ENCODE assay signal across 12 cellular contexts in the genomic region with DNA sequence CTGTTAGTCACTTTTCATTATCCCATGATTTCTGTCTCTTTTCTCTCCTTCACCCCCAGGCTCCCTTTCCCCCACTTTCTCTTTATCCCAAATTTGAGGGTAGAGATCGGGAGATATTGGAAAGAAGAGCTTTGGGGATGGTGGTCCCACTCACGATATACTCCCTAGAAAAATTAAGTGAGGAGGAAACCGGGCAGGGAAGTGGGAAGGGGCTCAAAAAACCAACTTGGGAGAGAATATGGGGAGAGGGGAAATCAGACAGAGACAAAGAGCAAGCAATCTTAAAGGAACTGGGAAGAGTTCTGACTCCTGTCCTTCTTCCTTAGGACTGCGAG. TPM values are rescaled to one million over a fixed set of nuclear protein-coding genes. Genes with fewer than 3 reads are reported as not detected.
A peak's percentile ranks its signal among the peaks of the same experiment; 100 is the strongest.
DNase-seq lines count a peak whose midpoint lies in the region; ATAC-seq and TF ChIP-seq lines count a peak whose summit lies in the region.
"Had no signal": no experiment of that assay in that cellular context is flagged by ENCODE, and none has a peak within 500 bp of the region (broad histone marks: within the 10 kb centered on the region; RNA-seq: fewer than 3 reads in every experiment).

No MANE protein-coding gene starts in this region.

- H3K36me3 ChIP-seq in GM23338 (ENCODE audit: insufficient read depth) (no peaks in the 10 kb centered on the region), trophoblast cell (ENCODE audit: control insufficient read depth in 1 of 2, insufficient read depth in 2 of 2, low read length in 2 of 2) (no peaks in the 10 kb centered on the region)

- no peak overlapping the region for H3K14ac ChIP-seq in trophoblast cell (ENCODE audit: low read length)

- H4K8ac ChIP-seq in trophoblast cell (ENCODE audit: low read depth, low read length), result no peak overlapping the region

- no peaks in the 10 kb centered on the region for H3K36me3 Mint-ChIP-seq in GM23338 (ENCODE audit: low read depth)
- H3K36me3 Mint-ChIP-seq in effector memory CD8-positive, alpha-beta T cell (ENCODE audit: insufficient read depth), result no peaks in the 10 kb centered on the region
- no peaks in the 10 kb centered on the region for H3K36me3 Mint-ChIP-seq in nephron progenitor cell (ENCODE audit: low read depth)
- H3K36me3 Mint-ChIP-seq in activated CD8-positive, alpha-beta memory T cell treated with anti-CD3 and anti-CD28 coated beads, Interleukin-2, amount 10 ng/mL, durations not matched to agents 7 days and 5 days, result peaks cover 1% of the 10 kb centered on the region

- H2AFZ ChIP-seq in GM23338, result peak overlapping the region; percentile 98
- H2AFZ ChIP-seq in trophoblast cell (ENCODE audit: insufficient read depth, low read length, poor library complexity), result no peak overlapping the region

- no peak overlapping the region for H4K91ac ChIP-seq in trophoblast cell (ENCODE audit: low read depth, low read length)

- H3K4me3 Mint-ChIP-seq in GM23338 (peak overlapping the region; percentile 79), nephron progenitor cell (peak overlapping the region; percentile 86)
- H3K4me3 Mint-ChIP-seq in effector memory CD8-positive, alpha-beta T cell, result peak overlapping the region; percentile 73 to 81
- H3K4me3 Mint-ChIP-seq in activated CD8-positive, alpha-beta memory T cell treated with anti-CD3 and anti-CD28 coated beads, Interleukin-2, amount 10 ng/mL, durations not matched to agents 7 days and 5 days, result no peak overlapping the region

- H3K9ac ChIP-seq in trophoblast cell (ENCODE audit: low read length), result no peak overlapping the region

- no peak overlapping the region for H4K12ac ChIP-seq in trophoblast cell (ENCODE audit: low read depth, low read length)

- no peak overlapping the region for H3K27ac Mint-ChIP-seq in GM23338
- H3K27ac Mint-ChIP-seq in effector memory CD8-positive, alpha-beta T cell, result peak overlapping the region; percentile 38 to 59
- H3K27ac Mint-ChIP-seq in nephron progenitor cell, result no peak overlapping the region
- H3K27ac Mint-ChIP-seq in activated CD8-positive, alpha-beta memory T cell treated with anti-CD3 and anti-CD28 coated beads, Interleukin-2, amount 10 ng/mL, durations not matched to agents 7 days and 5 days, result no peak overlapping the region

- H2BK5ac ChIP-seq in trophoblast cell (ENCODE audit: low read depth, low read length, poor library complexity), result no peak overlapping the region

- no peak overlapping the region for H2AK5ac ChIP-seq in trophoblast cell (ENCODE audit: low read length)

- H3K4me1 ChIP-seq in GM23338 (ENCODE audit: insufficient read depth) (peaks cover 8% of the 10 kb centered on the region), trophoblast cell (ENCODE audit: control insufficient read depth in 1 of 2, insufficient read depth in 2 of 2, low read length in 2 of 2) (peaks cover 0 to 6% of the 10 kb centered on the region in 2 experiments)

- no peak overlapping the region for H2BK120ac ChIP-seq in trophoblast cell (ENCODE audit: insufficient read depth, low read length, poor library complexity)

- H3K9me3 ChIP-seq in trophoblast cell (ENCODE audit: insufficient read depth, low read depth, low read length), result no peaks in the 10 kb centered on the region

- no peaks in the 10 kb centered on the region for H3K79me2 ChIP-seq in GM23338 (replicated peaks; ENCODE audit: insufficient read depth)
- H3K79me2 ChIP-seq in trophoblast cell (ENCODE audit: control insufficient read depth, insufficient read depth, low read length, poor library complexity), result no peaks in the 10 kb centered on the region

- DNase-seq in AG10803 (ENCODE audit: low read depth), result no peak
- no peak for DNase-seq in GM23338 (ENCODE audit: low spot score)
- DNase-seq in effector memory CD8-positive, alpha-beta T cell, result no peak
- DNase-seq in nephron progenitor cell, result no peak
- no peak for DNase-seq in DMS79 (lab: John Stamatoyannopoulos, UW)
- no peak for DNase-seq in activated CD8-positive, alpha-beta memory T cell treated with anti-CD3 and anti-CD28 coated beads, Interleukin-2, amount 10 ng/mL, durations not matched to agents 7 days and 5 days
- DNase-seq in trophoblast cell, result no peak
- DNase-seq: activated T-cell treated with anti-CD3 and anti-CD28 coated beads for 4 hours; effector CD4-positive, alpha-beta T cell; NCI-H526 treated with DMSO at 0.1 percent for 48 hours; SW 1271 had no signal

- no peak overlapping the region for H3K18ac ChIP-seq in trophoblast cell (ENCODE audit: low read length)

- H3K9me3 Mint-ChIP-seq in GM23338 (no peaks in the 10 kb centered on the region), nephron progenitor cell (no peaks in the 10 kb centered on the region)
- H3K9me3 Mint-ChIP-seq in effector memory CD8-positive, alpha-beta T cell, result no peaks in the 10 kb centered on the region
- no peaks in the 10 kb centered on the region for H3K9me3 Mint-ChIP-seq in activated CD8-positive, alpha-beta memory T cell treated with anti-CD3 and anti-CD28 coated beads, Interleukin-2, amount 10 ng/mL, durations not matched to agents 7 days and 5 days (ENCODE audit: low read depth)

- H3K27me3 ChIP-seq in GM23338 (ENCODE audit: insufficient read depth), result peaks cover 72% of the 10 kb centered on the region
- H3K27me3 ChIP-seq in trophoblast cell (ENCODE audit: insufficient read depth, low read length), result peaks cover 30% of the 10 kb centered on the region

- no peak; the same call in 2 of the 3 replicates for ATAC-seq in GM23338
- ATAC-seq in effector memory CD8-positive, alpha-beta T cell (replicated peaks), result no peak
- ATAC-seq in activated CD8-positive, alpha-beta memory T cell treated with anti-CD3 and anti-CD28 coated beads, Interleukin-2, amount 10 ng/mL, durations not matched to agents 7 days and 5 days, result no peak
- no peak for ATAC-seq in GM19324 (IDR thresholded peaks at IDR 0.05; ENCODE audit: low FRiP score, unreplicated experiment)

- H3K4ac ChIP-seq in trophoblast cell (ENCODE audit: low read depth, low read length), result no peak overlapping the region

- H3K79me1 ChIP-seq in trophoblast cell (ENCODE audit: low read length), result no peaks in the 10 kb centered on the region

- peaks cover 10% of the 10 kb centered on the region; the same call in 1 of the 2 replicates for H3F3A ChIP-seq in GM23338 (replicated peaks; ENCODE audit: low read depth)

- H3K4me3 ChIP-seq in AG10803 (ENCODE audit: low read length), result peak overlapping the region; percentile 64
- H3K4me3 ChIP-seq in GM23338, result peak overlapping the region; percentile 84
- no peak overlapping the region for H3K4me3 ChIP-seq in trophoblast cell (ENCODE audit: low read depth, low read length)

- H3K27me3 Mint-ChIP-seq in GM23338 (ENCODE audit: insufficient read depth, low read depth, poor library complexity) (peaks cover 16% of the 10 kb centered on the region), nephron progenitor cell (ENCODE audit: low read depth, poor library complexity) (peaks cover 4% of the 10 kb centered on the region)
- peaks cover 4 to 9% of the 10 kb centered on the region in 2 donors for H3K27me3 Mint-ChIP-seq in effector memory CD8-positive, alpha-beta T cell
- H3K27me3 Mint-ChIP-seq in activated CD8-positive, alpha-beta memory T cell treated with anti-CD3 and anti-CD28 coated beads, Interleukin-2, amount 10 ng/mL, durations not matched to agents 7 days and 5 days, result peaks cover 16% of the 10 kb centered on the region

- TF ChIP-seq CTCF in AG10803 (conservative IDR thresholded peaks at IDR 0.05; ENCODE audit: low read length) (no peak), GM23338 (conservative IDR thresholded peaks at IDR 0.05; ENCODE audit: low read depth in 2 of 2) (no peak), nephron progenitor cell (IDR thresholded peaks at IDR 0.05) (no peak)

- CTCF ChIA-PET in activated CD8-positive, alpha-beta memory T cell treated with anti-CD3 and anti-CD28 coated beads, Interleukin-2, amount 10 ng/mL, durations not matched to agents 7 days and 5 days (lab: Charles Lee), result interaction anchor here (1.2 kb wide), 1 partner anchor 11 kb away, joined by 4 read pairs; no protein-coding TSS in a partner anchor

- no peak overlapping the region for H2BK12ac ChIP-seq in trophoblast cell (ENCODE audit: low read length)

- no peak overlapping the region for H3K23ac ChIP-seq in trophoblast cell (ENCODE audit: low read length)

- H3K4me1 Mint-ChIP-seq in GM23338, result peaks cover 10% of the 10 kb centered on the region
- H3K4me1 Mint-ChIP-seq in effector memory CD8-positive, alpha-beta T cell (ENCODE audit: low read depth in 2 of 2), result peaks cover 0 to 6% of the 10 kb centered on the region in 2 donors
- peaks cover 12% of the 10 kb centered on the region for H3K4me1 Mint-ChIP-seq in nephron progenitor cell
- peaks cover 1% of the 10 kb centered on the region for H3K4me1 Mint-ChIP-seq in activated CD8-positive, alpha-beta memory T cell treated with anti-CD3 and anti-CD28 coated beads, Interleukin-2, amount 10 ng/mL, durations not matched to agents 7 days and 5 days

- H3K9me2 ChIP-seq in GM23338 (ENCODE audit: insufficient read depth), result 0 out of 2 replicates have a peak, but pooled peaks cover 5% of the 10 kb centered on the region

- no peaks in the 10 kb centered on the region; the same call in 1 of the 2 replicates for H4K20me1 ChIP-seq in GM23338 (replicated peaks; ENCODE audit: insufficient read depth)

- no CpG with 5 or more reads among the region's 4 CpGs for WGBS in trophoblast cell (ENCODE audit: extremely low coverage, insufficient coverage, insufficient read length)

- no peak overlapping the region for H3K27ac ChIP-seq in GM23338 (ENCODE audit: low read depth)
- no peak overlapping the region for H3K27ac ChIP-seq in trophoblast cell (ENCODE audit: low read depth, low read length)

- peak overlapping the region; percentile 100 for H3K4me2 ChIP-seq in GM23338
- no peak overlapping the region for H3K4me2 ChIP-seq in trophoblast cell (ENCODE audit: low read length)

RNA-seq across cellular contexts. Expression of a gene that starts 0.9 kb away (rescaled TPM):
- total RNA-seq in GM23338 (2014; rRNA removed; shearing (Covaris generic)), result 16.5 and 20.7 TPM in 2 replicates
- 1.9 and 2.3 TPM in 2 replicates for polyA plus RNA-seq in GM23338 (2016; fragmentation: Nextera tagmentation; extraction: Ambion mirVana)
- under 1 TPM; 0.14 to 0.32 TPM for total RNA-seq in activated CD8-positive, alpha-beta memory T cell treated with anti-CD3 and anti-CD28 coated beads, Interleukin-2, amount 10 ng/mL, durations not matched to agents 7 days and 5 days
- 1.7 and 1.9 TPM in 2 replicates for polyA plus RNA-seq in trophoblast cell (2013)

RNA-seq across cellular contexts. Expression of a gene that starts 26.6 kb away (rescaled TPM):
- total RNA-seq in GM23338 (2014; rRNA removed; shearing (Covaris generic)), result 26.7 and 53.8 TPM in 2 replicates
- polyA plus RNA-seq in GM23338 (2016; fragmentation: Nextera tagmentation; extraction: Ambion mirVana), result 81.8 and 85.5 TPM in 2 replicates
- total RNA-seq in activated CD8-positive, alpha-beta memory T cell treated with anti-CD3 and anti-CD28 coated beads, Interleukin-2, amount 10 ng/mL, durations not matched to agents 7 days and 5 days, result 10 to 100 TPM; 69.4 to 81.0 TPM
- polyA plus RNA-seq in trophoblast cell (2013), result 49.7 and 53.2 TPM in 2 replicates

RNA-seq across cellular contexts. Expression of a gene that starts 37.3 kb away (rescaled TPM):
- 49.7 and 73.5 TPM in 2 replicates for total RNA-seq in GM23338 (2014; rRNA removed; shearing (Covaris generic))
- 18.7 and 21.7 TPM in 2 replicates for polyA plus RNA-seq in GM23338 (2016; fragmentation: Nextera tagmentation; extraction: Ambion mirVana)
- 10 to 100 TPM; 76.8 to 79.3 TPM for total RNA-seq in activated CD8-positive, alpha-beta memory T cell treated with anti-CD3 and anti-CD28 coated beads, Interleukin-2, amount 10 ng/mL, durations not matched to agents 7 days and 5 days
- 116 and 121 TPM in 2 replicates for polyA plus RNA-seq in trophoblast cell (2013)

RNA-seq across cellular contexts. Expression of a gene that starts 44.5 kb away (rescaled TPM):
- total RNA-seq in GM23338 (2014; rRNA removed; shearing (Covaris generic)), result 102 and 108 TPM in 2 replicates
- 253 and 277 TPM in 2 replicates for polyA plus RNA-seq in GM23338 (2016; fragmentation: Nextera tagmentation; extraction: Ambion mirVana)
- 100 to 1,000 TPM; 134 to 144 TPM for total RNA-seq in activated CD8-positive, alpha-beta memory T cell treated with anti-CD3 and anti-CD28 coated beads, Interleukin-2, amount 10 ng/mL, durations not matched to agents 7 days and 5 days
- 182 and 188 TPM in 2 replicates for polyA plus RNA-seq in trophoblast cell (2013)

RNA-seq across cellular contexts. Expression of a gene that starts 53.0 kb away (rescaled TPM):
- total RNA-seq in GM23338 (2014; rRNA removed; shearing (Covaris generic)), result 75.1 and 91.0 TPM in 2 replicates
- polyA plus RNA-seq in GM23338 (2016; fragmentation: Nextera tagmentation; extraction: Ambion mirVana), result 62.6 and 64.5 TPM in 2 replicates
- 100 to 1,000 TPM; 151 to 161 TPM for total RNA-seq in activated CD8-positive, alpha-beta memory T cell treated with anti-CD3 and anti-CD28 coated beads, Interleukin-2, amount 10 ng/mL, durations not matched to agents 7 days and 5 days
- polyA plus RNA-seq in trophoblast cell (2013), result 231 and 245 TPM in 2 replicates

Comparison
In these comparisons a context has a peak if more than half of its experiments do, and no peak if none do; other contexts are left out.
1. H3K27ac Mint-ChIP-seq: peak in effector memory CD8-positive, alpha-beta T cell (2 of 2); none in GM23338 (single experiment), nephron progenitor cell (single experiment) and activated CD8-positive, alpha-beta memory T cell treated with anti-CD3 and anti-CD28 coated beads, Interleukin-2, amount 10 ng/mL, durations not matched to agents 7 days and 5 days (single experiment).
2. RNA of a gene that starts 0.9 kb away (total RNA-seq): 16.5 to 20.7 TPM in GM23338; 0.14 to 0.32 TPM in activated CD8-positive, alpha-beta memory T cell treated with anti-CD3 and anti-CD28 coated beads, Interleukin-2, amount 10 ng/mL, durations not matched to agents 7 days and 5 days; every median in the first group is over 10 times any median in the second.